ENCODE assay signal across 1 cellular context in genomic region chr3:11846281-11847034, GRCh38.
TF ChIP-seq lines count a peak whose summit lies in the region.

Gene TAMM41, minus strand, starts transcription at chr3:11846885. Its CDS starts 249 bp downstream, at chr3:11846636.

TF ChIP-seq in HEK293, 187 proteins besides CTCF, POLR2A, EP300 and RAD21 (continued from another document and continues in another):
- TF ChIP-seq ZSCAN5A (tag by site-specific recombination; IDR thresholded peaks at IDR 0.05): peak; percentile 92
- TF ChIP-seq ZNF23 (tag by site-specific recombination; IDR thresholded peaks at IDR 0.05; ENCODE audit: borderline replicate concordance): no peak
- TF ChIP-seq HOXA7 (CRISPR knock-in tag; IDR thresholded peaks at IDR 0.05; ENCODE audit: borderline replicate concordance): no peak
- peak; percentile 99 for TF ChIP-seq KLF7 (tag by site-specific recombination; IDR thresholded peaks at IDR 0.05; ENCODE audit: borderline replicate concordance)
- TF ChIP-seq ZNF112 (tag by site-specific recombination; IDR thresholded peaks at IDR 0.05): no peak
- TF ChIP-seq ZNF777 (tag by site-specific recombination; IDR thresholded peaks at IDR 0.05; ENCODE audit: borderline replicate concordance): peak; percentile 82; the same call in 1 of the 2 replicates
- no peak for TF ChIP-seq ZNF624 (tag by site-specific recombination; IDR thresholded peaks at IDR 0.05)
- no peak for TF ChIP-seq ZNF155 (tag by site-specific recombination; IDR thresholded peaks at IDR 0.05)
- TF ChIP-seq ZNF785 (tag by site-specific recombination; IDR thresholded peaks at IDR 0.05): peak; percentile 95
- TF ChIP-seq ZFHX2 (tag by site-specific recombination; conservative IDR thresholded peaks at IDR 0.05): peak; percentile 97
- no peak for TF ChIP-seq MYNN (tag by site-specific recombination; IDR thresholded peaks at IDR 0.05; ENCODE audit: borderline replicate concordance)
- no peak for TF ChIP-seq ZNF121 (tag by site-specific recombination; IDR thresholded peaks at IDR 0.05)
- peak; percentile 60 for TF ChIP-seq ZNF391 (tag by site-specific recombination; IDR thresholded peaks at IDR 0.05; ENCODE audit: borderline replicate concordance, low read depth)
- peak; percentile 97 for TF ChIP-seq ZNF335 (tag by site-specific recombination; conservative IDR thresholded peaks at IDR 0.05)
- no peak for TF ChIP-seq TRIM28 (IDR thresholded peaks at IDR 0.05; ENCODE audit: borderline replicate concordance, low read length)
- TF ChIP-seq ZNF146 (tag by site-specific recombination; IDR thresholded peaks at IDR 0.05): peak; percentile 3
- TF ChIP-seq ZSCAN18 (tag by site-specific recombination; IDR thresholded peaks at IDR 0.05): no peak
- no peak for TF ChIP-seq ZBTB1 (tag by site-specific recombination; IDR thresholded peaks at IDR 0.05)
- 0 out of 2 replicates have a peak, but pooled peaks have one; percentile 40 for TF ChIP-seq ZNF223 (tag by site-specific recombination; IDR thresholded peaks at IDR 0.05)
- TF ChIP-seq ZBTB48 (tag by site-specific recombination; IDR thresholded peaks at IDR 0.05): peak; percentile 80
- TF ChIP-seq ZNF670 (tag by site-specific recombination; IDR thresholded peaks at IDR 0.05; ENCODE audit: low read depth): no peak
- TF ChIP-seq ZBTB10 (tag by site-specific recombination; IDR thresholded peaks at IDR 0.05): peak; percentile 59; the same call in 1 of the 2 replicates
- no peak for TF ChIP-seq GLI4 (tag by site-specific recombination; IDR thresholded peaks at IDR 0.05)
- peak; percentile 15; the same call in 1 of the 2 replicates for TF ChIP-seq ZNF768 (tag by site-specific recombination; IDR thresholded peaks at IDR 0.05)
- TF ChIP-seq KLF8 (tag by site-specific recombination; IDR thresholded peaks at IDR 0.05): peak; percentile 98
- 0 out of 2 replicates have a peak, but pooled peaks have one; percentile 57 for TF ChIP-seq ZNF239 (tag by site-specific recombination; IDR thresholded peaks at IDR 0.05)
- no peak for TF ChIP-seq ZNF513 (tag by site-specific recombination; IDR thresholded peaks at IDR 0.05)
- peak; percentile 96 for TF ChIP-seq ZNF341 (tag by site-specific recombination; IDR thresholded peaks at IDR 0.05; ENCODE audit: low read depth)
- peak; percentile 57 for TF ChIP-seq YY1 (tag by site-specific recombination; IDR thresholded peaks at IDR 0.05)
- no peak for TF ChIP-seq ZNF404 (tag by site-specific recombination; IDR thresholded peaks at IDR 0.05)
- no peak for TF ChIP-seq ZNF704 (tag by site-specific recombination; IDR thresholded peaks at IDR 0.05)
- no peak for TF ChIP-seq ZNF558 (tag by site-specific recombination; IDR thresholded peaks at IDR 0.05)
- TF ChIP-seq ZNF140 (tag by site-specific recombination; IDR thresholded peaks at IDR 0.05): no peak
- TF ChIP-seq SETDB1 (IDR thresholded peaks at IDR 0.05; ENCODE audit: insufficient read length, low read length): no peak
- peak; percentile 76 for TF ChIP-seq ZNF629 (tag by site-specific recombination; IDR thresholded peaks at IDR 0.05)
- TF ChIP-seq KLF10 (tag by site-specific recombination; IDR thresholded peaks at IDR 0.05): peak; percentile 38; the same call in 1 of the 2 replicates
- peak; percentile 15; the same call in 1 of the 2 replicates for TF ChIP-seq ZNF449 (tag by site-specific recombination; IDR thresholded peaks at IDR 0.05)
- peak; percentile 62; the same call in 1 of the 2 replicates for TF ChIP-seq ZSCAN30 (tag by site-specific recombination; IDR thresholded peaks at IDR 0.05)
- TF ChIP-seq ZBTB7A (tag by site-specific recombination; IDR thresholded peaks at IDR 0.05; ENCODE audit: low read depth): peak; percentile 90
- TF ChIP-seq ZNF843 (tag by site-specific recombination; IDR thresholded peaks at IDR 0.05): peak; percentile 44; the same call in 1 of the 2 replicates
- peak; percentile 81 for TF ChIP-seq ZNF692 (tag by site-specific recombination; IDR thresholded peaks at IDR 0.05)
- TF ChIP-seq TCF7L2 (IDR thresholded peaks at IDR 0.05; ENCODE audit: borderline replicate concordance, low read depth, low read length): no peak
- no peak for TF ChIP-seq ZNF423 (tag by site-specific recombination; IDR thresholded peaks at IDR 0.05)
- TF ChIP-seq ZXDB (tag by site-specific recombination; IDR thresholded peaks at IDR 0.05): peak; percentile 95
- no peak for TF ChIP-seq RBAK (tag by site-specific recombination; IDR thresholded peaks at IDR 0.05)
- no peak for TF ChIP-seq ELK4 (IDR thresholded peaks at IDR 0.05; ENCODE audit: borderline replicate concordance, low read depth, low read length)
- TF ChIP-seq ZBTB11 (tag by site-specific recombination; conservative IDR thresholded peaks at IDR 0.05; ENCODE audit: low read depth): peak; percentile 74
- peak; percentile 79 for TF ChIP-seq GLIS2 (tag by site-specific recombination; IDR thresholded peaks at IDR 0.05)
- no peak for TF ChIP-seq ZNF560 (tag by site-specific recombination; IDR thresholded peaks at IDR 0.05; ENCODE audit: borderline replicate concordance)
- peak; percentile 77 for TF ChIP-seq ZNF580 (tag by site-specific recombination; IDR thresholded peaks at IDR 0.05)
- TF ChIP-seq ZFP3 (tag by site-specific recombination; IDR thresholded peaks at IDR 0.05; ENCODE audit: low read depth): no peak
